ENCODE assay signal across 31 cellular contexts in the genomic region with DNA sequence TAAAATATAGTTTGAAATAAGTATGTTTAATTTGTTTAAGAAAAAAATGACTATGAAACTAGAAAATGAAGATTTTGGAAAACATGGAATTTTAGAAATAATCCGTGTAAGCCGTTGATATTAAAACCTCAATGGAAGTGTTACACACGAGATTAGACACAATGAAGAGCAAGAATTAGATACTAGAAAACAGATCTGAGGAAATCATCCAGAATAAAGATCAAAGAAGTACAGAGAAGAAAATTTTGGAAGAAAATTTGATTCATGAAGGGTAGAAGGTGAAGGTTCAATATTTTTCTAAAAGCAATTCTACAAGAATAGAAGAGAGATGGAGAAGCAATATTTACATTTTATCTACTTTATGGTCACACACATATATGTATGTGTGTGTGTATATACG.
"Had no signal": no experiment of that assay in that cellular context is flagged by ENCODE, and none has a peak within 500 bp of the region (broad histone marks: within the 10 kb centered on the region; RNA-seq: fewer than 3 reads in every experiment).

No MANE protein-coding gene starts in this region.

- H3K4me1 Mint-ChIP-seq: nephron, neural progenitor cell had no signal

- DNase-seq: natural killer cell; occipital lobe; ovary; posterior cingulate gyrus; psoas muscle; right cardiac atrium; right lobe of liver; sigmoid colon; spleen; stimulated activated CD4-positive, alpha-beta T cell treated with anti-CD3 and anti-CD28 coated beads, Interleukin-12 subunit alpha, Interleukin-12 subunit beta, amount 100 ng/mL, for 4 hours; stimulated activated CD4-positive, alpha-beta T cell treated with anti-CD3 and anti-CD28 coated beads, Interleukin-1b, Interleukin-23, amount 100 ng/mL, for 48 hours; stimulated activated CD4-positive, alpha-beta T cell treated with anti-CD3 and anti-CD28 coated beads, Interleukin-4, amount 100 ng/mL, for 1 hour; stimulated activated CD4-positive, alpha-beta T cell treated with anti-CD3 and anti-CD28 coated beads, Interleukin-4, amount 100 ng/mL, for 4 hours; stimulated activated CD8-positive, alpha-beta memory T cell treated with anti-CD3 and anti-CD28 coated beads, Interleukin-4, amount 100 ng/mL, for 48 hours; stimulated activated naive CD4-positive, alpha-beta T cell; stimulated activated naive CD8-positive, alpha-beta T cell treated with anti-CD3 and anti-CD28 coated beads, Interleukin-15, amount 100 ng/mL, for 72 hours; stimulated activated naive CD8-positive, alpha-beta T cell treated with anti-CD3 and anti-CD28 coated beads, Interleukin-15, Interleukin-2, amounts not matched to agents 100 U/mL and 50 U/mL, for 24 hours; substantia nigra; testis; tibial artery; transverse colon; upper lobe of left lung had no signal

- H3K9me3 ChIP-seq: ovary, psoas muscle, right lobe of liver, sigmoid colon, spleen, suprapubic skin, testis, tibial artery, transverse colon, upper lobe of left lung, vagina had no signal

- H3K27ac ChIP-seq: neural progenitor cell, ovary, parathyroid adenoma, psoas muscle, right lobe of liver, sigmoid colon, spleen, suprapubic skin, testis, tibial artery, transverse colon, upper lobe of left lung, vagina had no signal

- H3K4me3 Mint-ChIP-seq: natural killer cell; nephron; neural progenitor cell; stimulated activated memory B cell treated with anti-CD40 and anti-IgM and Interleukin-4, amounts not matched to agents 10 μg/mL and 1 μg/mL and 100 μg/mL, for 72 hours; stimulated activated naive CD8-positive, alpha-beta T cell treated with anti-CD3 and anti-CD28 coated beads, Interleukin-15, amount 100 ng/mL, for 72 hours had no signal

- H3K27me3 Mint-ChIP-seq: progenitor cell of endocrine pancreas; stimulated activated naive CD8-positive, alpha-beta T cell treated with anti-CD3 and anti-CD28 coated beads, Interleukin-15, amount 100 ng/mL, for 72 hours had no signal

- H3K36me3 Mint-ChIP-seq: neural progenitor cell; stimulated activated memory B cell treated with anti-CD40 and anti-IgM and Interleukin-4, amounts not matched to agents 10 μg/mL and 1 μg/mL and 100 μg/mL, for 72 hours had no signal

- H3K4me2 ChIP-seq: neural progenitor cell, smooth muscle cell had no signal

- H3K79me2 ChIP-seq: parathyroid adenoma had no signal

- H2AFZ ChIP-seq: neural progenitor cell, parathyroid adenoma had no signal

- H3K27me3 ChIP-seq: neural progenitor cell, ovary, right lobe of liver, sigmoid colon, spleen, suprapubic skin, testis, tibial artery, transverse colon, upper lobe of left lung, vagina had no signal

- H3K4me1 ChIP-seq: neural progenitor cell, parathyroid adenoma, psoas muscle, right lobe of liver, sigmoid colon, spleen, suprapubic skin, testis, tibial artery, transverse colon, upper lobe of left lung, vagina had no signal

- H3K4me3 ChIP-seq: neural progenitor cell, ovary, psoas muscle, right lobe of liver, sigmoid colon, smooth muscle cell, spleen, suprapubic skin, testis, tibial artery, transverse colon, upper lobe of left lung, vagina had no signal

- FAIRE-seq: urothelium cell line had no signal

- H3K27ac Mint-ChIP-seq: natural killer cell; nephron; neural progenitor cell; progenitor cell of endocrine pancreas; stimulated activated memory B cell treated with anti-CD40 and anti-IgM and Interleukin-4, amounts not matched to agents 10 μg/mL and 1 μg/mL and 100 μg/mL, for 72 hours; stimulated activated naive CD8-positive, alpha-beta T cell treated with anti-CD3 and anti-CD28 coated beads, Interleukin-15, amount 100 ng/mL, for 72 hours had no signal

- H3K9ac ChIP-seq: neural progenitor cell, parathyroid adenoma had no signal

- H3K9me3 Mint-ChIP-seq: natural killer cell, nephron, neural progenitor cell had no signal

- H3K36me3 ChIP-seq: neural progenitor cell, ovary, right lobe of liver, sigmoid colon, spleen, suprapubic skin, tibial artery, transverse colon, upper lobe of left lung, vagina had no signal

- ATAC-seq: natural killer cell; psoas muscle; right cardiac atrium; right lobe of liver; stimulated activated memory B cell treated with anti-CD40 and anti-IgM and Interleukin-4, amounts not matched to agents 10 μg/mL and 1 μg/mL and 100 μg/mL, for 72 hours; stimulated activated naive CD8-positive, alpha-beta T cell treated with anti-CD3 and anti-CD28 coated beads, Interleukin-15, amount 100 ng/mL, for 72 hours; stimulated activated naive CD8-positive, alpha-beta T cell treated with anti-CD3 and anti-CD28 coated beads, Interleukin-15, Interleukin-2, amounts not matched to agents 100 U/mL and 50 U/mL, for 24 hours had no signal
